In the genomic region with DNA sequence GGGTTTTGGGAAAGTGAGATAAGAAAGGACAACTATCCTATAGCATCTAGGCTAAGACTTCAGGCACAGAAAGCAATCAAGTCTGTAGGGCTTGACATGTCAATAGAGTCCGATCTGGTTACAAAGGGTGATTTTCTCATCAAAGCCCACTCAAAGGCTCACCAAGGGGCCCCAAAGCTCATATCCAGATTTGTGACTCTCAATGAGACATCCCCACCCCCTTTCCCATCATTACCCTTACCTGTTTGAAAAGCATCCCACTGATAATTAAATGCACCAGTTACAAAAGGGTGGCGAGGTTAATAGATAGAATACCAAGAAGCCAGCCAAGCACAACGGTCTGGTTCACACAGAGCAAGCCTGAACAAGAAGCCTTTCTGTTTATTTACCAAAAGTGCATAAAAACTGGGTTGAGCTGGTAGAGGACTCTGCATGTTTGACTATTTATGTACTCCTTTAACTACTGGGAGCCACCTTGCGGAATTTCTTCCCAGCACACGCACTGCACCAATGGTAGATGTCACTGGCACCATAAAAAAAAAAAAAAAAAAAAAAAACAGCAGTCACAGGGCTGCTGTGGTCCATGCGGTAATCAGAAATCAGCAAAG, we compare ENCODE assay signal across 13 cellular contexts.
DNase-seq lines count a peak whose midpoint lies in the region; ATAC-seq and TF ChIP-seq lines count a peak whose summit lies in the region.
"Had no signal": no experiment of that assay in that cellular context is flagged by ENCODE, and none has a peak within 500 bp of the region (broad histone marks: within the 10 kb centered on the region; RNA-seq: fewer than 3 reads in every experiment).

No MANE protein-coding gene starts in this region.

- no peak overlapping the region for H2AFZ ChIP-seq in parathyroid adenoma

- no peak overlapping the region for H3K4me3 ChIP-seq in parathyroid adenoma (ENCODE audit: low read depth, low read length)

- TF ChIP-seq CTCF in parathyroid adenoma (IDR thresholded peaks at IDR 0.05): no peak

- H3K27ac ChIP-seq in epithelial cell of prostate: peak overlapping the region; percentile 99
- H3K27ac ChIP-seq in parathyroid adenoma: no peak overlapping the region

- peaks cover 43% of the 10 kb centered on the region for H3K4me1 ChIP-seq in parathyroid adenoma

- peak overlapping the region; percentile 6 for H3K4me2 ChIP-seq in parathyroid adenoma (ENCODE audit: low read length)

- no peak for ATAC-seq in GM18907 (IDR thresholded peaks at IDR 0.05; ENCODE audit: unreplicated experiment)
- ATAC-seq: natural killer cell treated with Interleukin-12 subunit alpha and Interleukin-12 subunit beta and Interleukin-15 and Interleukin-18, amount 100 ng/mL, for 72 hours had no signal

- H3K36me3 ChIP-seq in parathyroid adenoma (ENCODE audit: control insufficient read depth, insufficient read depth, low read length): no peaks in the 10 kb centered on the region

- H3K27me3 ChIP-seq in parathyroid adenoma (ENCODE audit: control insufficient read depth, insufficient read depth, low read length): no peaks in the 10 kb centered on the region

- peaks cover 6% of the 10 kb centered on the region for H3K79me2 ChIP-seq in parathyroid adenoma

- peak; percentile 38 for DNase-seq in COR-L47 (lab: John Stamatoyannopoulos, UW)
- DNase-seq in NCI-H526 (lab: John Stamatoyannopoulos, UW): peak; percentile 33 to 70
- peak; percentile 79 for DNase-seq in epithelial cell of prostate (ENCODE audit: low read depth, low spot score)
- no peak for DNase-seq in Kasumi-1 (lab: John Stamatoyannopoulos, UW)
- no peak for DNase-seq in cortex of kidney (lab: John Stamatoyannopoulos, UW)
- no peak for DNase-seq in globus pallidus (ENCODE audit: low spot score)
- DNase-seq: activated CD4-positive, alpha-beta memory T cell treated with anti-CD3 and anti-CD28 coated beads for 36 hours; activated naive CD4-positive, alpha-beta T cell treated with Interleukin-2 at 50 U/mL for 16 hours; effector CD8-positive, alpha-beta T cell; stimulated activated naive CD4-positive, alpha-beta T cell had no signal

- no peak overlapping the region for H3K9ac ChIP-seq in parathyroid adenoma

- H3K9me3 ChIP-seq in parathyroid adenoma (ENCODE audit: control insufficient read depth, low read length): no peaks in the 10 kb centered on the region

Comparison
In these comparisons a context has a peak if more than half of its experiments do, and no peak if none do; other contexts are left out.
1. DNase-seq: peak in COR-L47 (single experiment), NCI-H526 (2 of 2) and epithelial cell of prostate (single experiment); none in Kasumi-1 (0 of 2), cortex of kidney (single experiment) and globus pallidus (single experiment).